21 cellular contexts compared by ENCODE assay signal in genomic region chr12:8911606-8912268, GRCh38. TPM values are rescaled to one million over a fixed set of nuclear protein-coding genes. Genes with fewer than 3 reads are reported as not detected.
DNase-seq lines count a peak whose midpoint lies in the region; ATAC-seq and TF ChIP-seq lines count a peak whose summit lies in the region.
"Had no signal": no experiment of that assay in that cellular context is flagged by ENCODE, and none has a peak within 500 bp of the region (broad histone marks: within the 10 kb centered on the region; RNA-seq: fewer than 3 reads in every experiment).

No MANE protein-coding gene starts in this region.

- no peak overlapping the region for H2BK15ac ChIP-seq in mesendoderm (replicated peaks; ENCODE audit: low read depth)

- no peak overlapping the region for H3K23ac ChIP-seq in mesendoderm (ENCODE audit: low read length)

- H3K36me3 Mint-ChIP-seq in brain = no peaks in the 10 kb centered on the region
- H3K36me3 Mint-ChIP-seq: activated naive CD8-positive, alpha-beta T cell treated with anti-CD3 and anti-CD28 coated beads for 36 hours; stimulated activated memory B cell treated with anti-CD40 and anti-IgM and Interleukin-4, amounts not matched to agents 10 μg/mL and 1 μg/mL and 100 μg/mL, for 72 hours had no signal

- H3K9me3 Mint-ChIP-seq in brain = no peaks in the 10 kb centered on the region
- H3K9me3 Mint-ChIP-seq: activated naive CD8-positive, alpha-beta T cell treated with anti-CD3 and anti-CD28 coated beads for 36 hours; CD4-positive, alpha-beta memory T cell; stimulated activated memory B cell treated with anti-CD40 and anti-IgM and Interleukin-4, amounts not matched to agents 10 μg/mL and 1 μg/mL and 100 μg/mL, for 72 hours had no signal

- H3K4me1 Mint-ChIP-seq in brain = peaks cover 45% of the 10 kb centered on the region

- TF ChIP-seq CTCF in DOHH2 (IDR thresholded peaks at IDR 0.05; ENCODE audit: low read depth, low read length, poor library complexity, severe bottlenecking) (no peak), brain (conservative IDR thresholded peaks at IDR 0.05) (no peak), BE2C (IDR thresholded peaks at IDR 0.05; ENCODE audit: low read depth, low read length) (no peak)

- DNase-seq in mesendoderm (peak; percentile 86), ureter (ENCODE audit: low spot score) (no peak), BE2C (no peak)
- DNase-seq: activated CD8-positive, alpha-beta memory T cell treated with anti-CD3 and anti-CD28 coated beads, Interleukin-2, amount 50 U/mL, for 4 hours; activated naive CD8-positive, alpha-beta T cell treated with anti-CD3 and anti-CD28 coated beads for 36 hours; CD4-positive, alpha-beta memory T cell; effector CD8-positive, alpha-beta T cell; foreskin melanocyte; left cardiac atrium; NCI-H1417; psoas muscle; SK-N-SH; small intestine; stimulated activated CD4-positive, alpha-beta T cell treated with anti-CD3 and anti-CD28 coated beads, Interleukin-2, amount 100 ng/mL, for 24 hours had no signal

- no CpG with 5 or more reads among the region's 3 CpGs for WGBS in mesendoderm (ENCODE audit: extremely low coverage, insufficient coverage, low lambda C conversion rate)

- no peaks in the 10 kb centered on the region for H4K20me1 ChIP-seq in DOHH2 (ENCODE audit: control insufficient read depth, insufficient read depth, low read depth, low read length)

- H3K4me3 ChIP-seq in DOHH2 (ENCODE audit: low read length) = peak overlapping the region; percentile 24
- H3K4me3 ChIP-seq in HUES48 (ENCODE audit: low read depth, low read length) = peak overlapping the region; percentile 69
- no peak overlapping the region for H3K4me3 ChIP-seq in mesendoderm (ENCODE audit: low read length)
- H3K4me3 ChIP-seq in BE2C (ENCODE audit: low read depth, low read length) = no peak overlapping the region
- H3K4me3 ChIP-seq: psoas muscle had no signal

- no peak overlapping the region for H4K5ac ChIP-seq in mesendoderm (ENCODE audit: low read length)

- H3K56ac ChIP-seq in mesendoderm (ENCODE audit: low read length) = no peak overlapping the region

- H3K4me2 ChIP-seq in DOHH2 (ENCODE audit: low read length) (peak overlapping the region; percentile 43), mesendoderm (ENCODE audit: low read length) (no peak overlapping the region)
- H3K4me2 ChIP-seq: SK-N-SH had no signal

- no peak for ATAC-seq in GM19035 (IDR thresholded peaks at IDR 0.05; ENCODE audit: unreplicated experiment)
- ATAC-seq in HG03135 (IDR thresholded peaks at IDR 0.05; ENCODE audit: unreplicated experiment) = no peak
- ATAC-seq: left cardiac atrium; psoas muscle; stimulated activated memory B cell treated with anti-CD40 and anti-IgM and Interleukin-4, amounts not matched to agents 10 μg/mL and 1 μg/mL and 100 μg/mL, for 72 hours had no signal

- H3K27me3 Mint-ChIP-seq in brain = no peaks in the 10 kb centered on the region
- H3K27me3 Mint-ChIP-seq: activated naive CD8-positive, alpha-beta T cell treated with anti-CD3 and anti-CD28 coated beads for 36 hours; CD4-positive, alpha-beta memory T cell; stimulated activated memory B cell treated with anti-CD40 and anti-IgM and Interleukin-4, amounts not matched to agents 10 μg/mL and 1 μg/mL and 100 μg/mL, for 72 hours had no signal

- H4K8ac ChIP-seq in mesendoderm (ENCODE audit: low read depth, low read length) = no peak overlapping the region

- no peak overlapping the region for H2BK120ac ChIP-seq in mesendoderm (ENCODE audit: low read depth, low read length)

- peak overlapping the region; percentile 90 to 96 (median 94) for H3K4me3 Mint-ChIP-seq in brain
- H3K4me3 Mint-ChIP-seq: activated naive CD8-positive, alpha-beta T cell treated with anti-CD3 and anti-CD28 coated beads for 36 hours; CD4-positive, alpha-beta memory T cell; stimulated activated memory B cell treated with anti-CD40 and anti-IgM and Interleukin-4, amounts not matched to agents 10 μg/mL and 1 μg/mL and 100 μg/mL, for 72 hours had no signal

- no peak overlapping the region for H3K18ac ChIP-seq in mesendoderm (ENCODE audit: low read length)

- peak overlapping the region; percentile 36 for H3K4ac ChIP-seq in mesendoderm (ENCODE audit: low read depth, low read length)

- H3K27ac Mint-ChIP-seq in brain = peak overlapping the region in 4 of 5 experiments; percentile 95 to 100 (median 99)
- H3K27ac Mint-ChIP-seq: activated naive CD8-positive, alpha-beta T cell treated with anti-CD3 and anti-CD28 coated beads for 36 hours; stimulated activated memory B cell treated with anti-CD40 and anti-IgM and Interleukin-4, amounts not matched to agents 10 μg/mL and 1 μg/mL and 100 μg/mL, for 72 hours had no signal

- H3K9ac ChIP-seq in HUES48 (ENCODE audit: low read depth, low read length) (peak overlapping the region; percentile 88), mesendoderm (ENCODE audit: low read length) (no peak overlapping the region)
- H3K9ac ChIP-seq: SK-N-SH had no signal

- H2AK5ac ChIP-seq in mesendoderm (ENCODE audit: low read length) = no peak overlapping the region

- H3F3A ChIP-seq in DOHH2 (ENCODE audit: control insufficient read depth, insufficient read depth) = peaks cover 22% of the 10 kb centered on the region

- peaks cover 59% of the 10 kb centered on the region for H3K4me1 ChIP-seq in DOHH2 (ENCODE audit: control insufficient read depth, low read length)
- peaks cover 50% of the 10 kb centered on the region for H3K4me1 ChIP-seq in HUES48 (ENCODE audit: control insufficient read depth, insufficient read depth, low read length)
- peaks cover 5% of the 10 kb centered on the region for H3K4me1 ChIP-seq in mesendoderm (ENCODE audit: control insufficient read depth, low read depth, low read length)
- H3K4me1 ChIP-seq in BE2C = no peaks in the 10 kb centered on the region

- no peaks in the 10 kb centered on the region for H3K27me3 ChIP-seq in DOHH2 (ENCODE audit: control insufficient read depth, low read length)
- H3K27me3 ChIP-seq in HUES48 (ENCODE audit: control insufficient read depth, insufficient read depth, low read length) = no peaks in the 10 kb centered on the region
- H3K27me3 ChIP-seq in mesendoderm (ENCODE audit: insufficient read depth, low read length, poor library complexity) = no peaks in the 10 kb centered on the region
- no peaks in the 10 kb centered on the region for H3K27me3 ChIP-seq in BE2C

- no peaks in the 10 kb centered on the region for H3K9me2 ChIP-seq in DOHH2 (replicated peaks; ENCODE audit: control insufficient read depth, low read length)
- H3K9me2 ChIP-seq: SK-N-SH had no signal

- H3K79me1 ChIP-seq in mesendoderm (ENCODE audit: low read length) = no peaks in the 10 kb centered on the region

- no peak overlapping the region for H2BK5ac ChIP-seq in mesendoderm (ENCODE audit: low read length)

- no peak overlapping the region for H3K27ac ChIP-seq in DOHH2 (ENCODE audit: low read depth, low read length)
- peak overlapping the region; percentile 98 for H3K27ac ChIP-seq in HUES48 (ENCODE audit: low read depth, low read length)
- peak overlapping the region; percentile 58 for H3K27ac ChIP-seq in mesendoderm (ENCODE audit: low read depth, low read length)
- H3K27ac ChIP-seq: psoas muscle, RWPE1 had no signal

- H3K36me3 ChIP-seq in DOHH2 (ENCODE audit: control insufficient read depth, low read length) (no peaks in the 10 kb centered on the region), HUES48 (ENCODE audit: control insufficient read depth, insufficient read depth, low read length) (peaks cover 9% of the 10 kb centered on the region; the same call in 1 of the 2 replicates), mesendoderm (ENCODE audit: control insufficient read depth, insufficient read depth, low read length) (no peaks in the 10 kb centered on the region), BE2C (no peaks in the 10 kb centered on the region)

- H3K9me3 ChIP-seq in DOHH2 (ENCODE audit: control insufficient read depth, insufficient read depth, low read length) (no peaks in the 10 kb centered on the region), HUES48 (ENCODE audit: control insufficient read depth, insufficient read depth, low read length) (no peaks in the 10 kb centered on the region), BE2C (no peaks in the 10 kb centered on the region)
- H3K9me3 ChIP-seq: psoas muscle, SK-N-SH had no signal

- H3K79me2 ChIP-seq in DOHH2 (ENCODE audit: control insufficient read depth, low read length) (peaks cover 20% of the 10 kb centered on the region), mesendoderm (ENCODE audit: control insufficient read depth, insufficient read depth, low read length) (peaks cover 19% of the 10 kb centered on the region)

RNA-seq across cellular contexts. Expression of gene PHC1, which starts 2.6 kb away (rescaled TPM):
- polyA plus RNA-seq in brain (ENCODE audit: insufficient read depth, low read depth, low replicate concordance) = 54.5 TPM
- polyA plus RNA-seq in mesendoderm (2013, experiment 1 of 2) = 407 TPM
- 429 TPM for polyA plus RNA-seq in mesendoderm (2013, experiment 2 of 2)
- total RNA-seq in ureter = 44.9 TPM
- 48.9 TPM for polyA plus RNA-seq in BE2C (2012; ENCODE audit: insufficient read depth, insufficient read length, low read depth)

RNA-seq across cellular contexts. Expression of gene M6PR, which starts 37.7 kb away (rescaled TPM):
- 71.5 TPM for polyA plus RNA-seq in brain (ENCODE audit: insufficient read depth, low read depth, low replicate concordance)
- polyA plus RNA-seq in mesendoderm (2013, experiment 1 of 2) = 99.7 TPM
- 96.3 TPM for polyA plus RNA-seq in mesendoderm (2013, experiment 2 of 2)
- 181 TPM for total RNA-seq in ureter
- polyA plus RNA-seq in BE2C (2012; ENCODE audit: insufficient read depth, insufficient read length, low read depth) = 257 TPM

Comparison
In these comparisons a context has a peak if more than half of its experiments do, and no peak if none do; other contexts are left out.
1. H3K4me3 ChIP-seq: peak in DOHH2 (single experiment) and HUES48 (single experiment); none in mesendoderm (single experiment) and BE2C (single experiment).